ENCODE assay signal across 12 cellular contexts in the genomic region with DNA sequence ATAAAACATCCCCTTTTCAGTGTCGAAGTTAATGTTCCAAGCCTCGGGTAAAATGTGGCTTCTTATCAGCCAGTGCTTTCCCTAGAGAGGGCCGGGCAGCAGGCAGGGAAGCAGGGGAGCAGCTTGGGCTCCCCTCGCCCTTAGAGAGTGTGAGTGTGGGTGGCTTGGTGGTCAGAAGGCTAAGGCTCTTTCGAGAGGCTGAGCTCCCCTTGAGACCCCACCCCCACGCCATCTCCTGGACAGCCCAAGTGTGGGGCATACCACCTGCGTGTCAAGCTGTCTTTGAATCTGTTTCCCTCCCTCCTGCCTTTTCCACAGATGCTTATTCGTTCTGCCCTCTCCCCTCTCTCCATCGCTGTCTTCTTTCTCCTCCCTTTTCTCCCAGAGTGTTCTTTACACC.
DNase-seq lines count a peak whose midpoint lies in the region; ATAC-seq and TF ChIP-seq lines count a peak whose summit lies in the region.
"Had no signal": no experiment of that assay in that cellular context is flagged by ENCODE, and none has a peak within 500 bp of the region (broad histone marks: within the 10 kb centered on the region; RNA-seq: fewer than 3 reads in every experiment).

No MANE protein-coding gene starts in this region.

- in situ Hi-C loops in GM13976 (cut with MboI; ENCODE audit: low sequenced_read_pairs, unreplicated experiment) (no loop called here), Panc1 (cut with HindIII; ENCODE audit: low pct_unique_long_range_greater_than_20kb, low sequenced_read_pairs) (no loop called here), gastrocnemius medialis (cut with MboI; ENCODE audit: low sequenced_read_pairs in 4 of 4) (no loop called here)

- POLR2A ChIA-PET in Panc1 (lab: Charles Lee) = interaction anchor here (0.7 kb wide), 1 partner anchor 33 kb away, joined by 3 read pairs; no protein-coding TSS in a partner anchor
- POLR2A ChIA-PET in GM10248 (lab: Yijun Ruan, JAX) = interaction anchor here (0.5 kb wide), 1 partner anchor 16 kb away, joined by 3 read pairs; no protein-coding TSS in a partner anchor

- TF ChIP-seq POLR2A in gastrocnemius medialis (IDR thresholded peaks at IDR 0.05) (no peak), tibial nerve (IDR thresholded peaks at IDR 0.05) (no peak)

- H3K4me3 ChIP-seq in Panc1 (ENCODE audit: low read depth in 2 of 2, low read length in 2 of 2) = no peak overlapping the region
- H3K4me3 ChIP-seq in gastrocnemius medialis = peak overlapping the region in 2 of 4 donors; percentile 12 to 31
- H3K4me3 ChIP-seq in tibial nerve = no peak overlapping the region
- H3K4me3 ChIP-seq: Peyer's patch, upper lobe of left lung had no signal

- H3K27ac ChIP-seq in Panc1 (ENCODE audit: low read length) (no peak overlapping the region), gastrocnemius medialis (peak overlapping the region; percentile 74 to 88 (median 83)), tibial nerve (peak overlapping the region in 2 of 4 donors; percentile 69 to 75)
- H3K27ac ChIP-seq: VCaP had no signal

- H3K4me1 ChIP-seq in Panc1 (ENCODE audit: control insufficient read depth, insufficient read depth, low read length) (no peaks in the 10 kb centered on the region), gastrocnemius medialis (peaks cover 20 to 25% of the 10 kb centered on the region in 2 donors), tibial nerve (peaks cover 0 to 32% (median 20%) of the 10 kb centered on the region in 4 donors)

- no peaks in the 10 kb centered on the region for H3K36me3 ChIP-seq in Panc1 (ENCODE audit: control insufficient read depth, insufficient read depth, low read length)
- no peaks in the 10 kb centered on the region for H3K36me3 ChIP-seq in gastrocnemius medialis
- no peaks in the 10 kb centered on the region for H3K36me3 ChIP-seq in tibial nerve
- H3K36me3 ChIP-seq: Peyer's patch, upper lobe of left lung had no signal

- no TSS peak for BruUV-seq in Panc1 (replicated peaks; lab: Mats Ljungman, UMichigan)

- peak; percentile 43; the same call in 1 of the 2 replicates for ATAC-seq in Panc1
- ATAC-seq in Right ventricle myocardium superior (ENCODE audit: poor library complexity) = peak; percentile 53
- peak in 1 of 2 donors; percentile 15 for ATAC-seq in gastrocnemius medialis
- ATAC-seq: natural killer cell treated with Interleukin-12 subunit alpha and Interleukin-12 subunit beta and Interleukin-15 and Interleukin-18, amount 100 ng/mL, for 72 hours had no signal

- peak; percentile 57 for DNase-seq in GM13976 (ENCODE audit: low spot score)
- no peak for DNase-seq in Panc1 (ENCODE audit: low read depth, low spot score)
- DNase-seq in Right ventricle myocardium superior = no peak
- DNase-seq in gastrocnemius medialis = no peak
- no peak for DNase-seq in GM10248 (ENCODE audit: extremely low spot score)
- no peak for DNase-seq in tibial nerve (ENCODE audit: low spot score in 2 of 2)
- no peak for DNase-seq in NCI-H2081 treated with DMSO at 0.1 percent for 48 hours (lab: John Stamatoyannopoulos, UW)
- DNase-seq: DMS53, Peyer's patch had no signal

- intact Hi-C loops in Panc1 (cut with micrococcal nuclease; ENCODE audit: unreplicated experiment) = no loop called here
- intact Hi-C loops in Right ventricle myocardium superior (cut with DNase I) = loop anchor here (10.0 kb wide), 1 partner anchor 76 kb away; no protein-coding TSS in a partner anchor
- intact Hi-C loops in gastrocnemius medialis (cut with DNase I; ENCODE audit: low total_unique reads) = loop anchor here (2.0 to 5.0 kb wide), 4 partner anchors 26 to 256 kb away; a partner anchor contains a TSS

- H3K9me3 ChIP-seq in Panc1 (ENCODE audit: control insufficient read depth, insufficient read depth, low read depth, low read length) = no peaks in the 10 kb centered on the region
- no peaks in the 10 kb centered on the region for H3K9me3 ChIP-seq in gastrocnemius medialis
- H3K9me3 ChIP-seq in tibial nerve = no peaks in the 10 kb centered on the region
- H3K9me3 ChIP-seq: Peyer's patch, upper lobe of left lung had no signal

- no peak for TF ChIP-seq EP300 in tibial nerve (IDR thresholded peaks at IDR 0.05)

- H3K27me3 ChIP-seq in Panc1 (ENCODE audit: control insufficient read depth, insufficient read depth, low read length) = no peaks in the 10 kb centered on the region; the same call in 1 of the 2 replicates
- H3K27me3 ChIP-seq in gastrocnemius medialis = no peaks in the 10 kb centered on the region
- H3K27me3 ChIP-seq in tibial nerve = no peaks in the 10 kb centered on the region
- H3K27me3 ChIP-seq: Peyer's patch, upper lobe of left lung had no signal

- CTCF ChIA-PET in Panc1 (lab: Charles Lee) (interaction anchor here (0.5 kb wide), 1 partner anchor 37 kb away, joined by 13 read pairs; no protein-coding TSS in a partner anchor), GM10248 (lab: Yijun Ruan, JAX) (interaction anchor here (1.2 to 3.5 kb wide), 5 partner anchors 11 to 83 kb away, joined by 3 to 19 read pairs (median 6); no protein-coding TSS in a partner anchor)

- TF ChIP-seq CTCF in GM13976 (IDR thresholded peaks at IDR 0.05; ENCODE audit: borderline replicate concordance, control extremely low read depth, extremely low read depth, insufficient read depth, missing control alignments) = no peak
- no peak; the same call in 1 of the 2 replicates for TF ChIP-seq CTCF in Panc1 (IDR thresholded peaks at IDR 0.05)
- no peak for TF ChIP-seq CTCF in gastrocnemius medialis (IDR thresholded peaks at IDR 0.05 in 4 of 5, conservative IDR thresholded peaks at IDR 0.05 in 1 of 5)
- no peak for TF ChIP-seq CTCF in GM10248 (IDR thresholded peaks at IDR 0.05; ENCODE audit: control extremely low read depth, extremely low read depth, low read depth, missing control alignments)
- no peak for TF ChIP-seq CTCF in tibial nerve (IDR thresholded peaks at IDR 0.05)

- 41 to 65% methylated on average over 9 of the region's 9 CpGs for WGBS in tibial nerve, 2 donors
